10 cellular contexts compared by ENCODE assay signal in genomic region chr6:107075951-107076381, GRCh38. TPM values are rescaled to one million over a fixed set of nuclear protein-coding genes. Genes with fewer than 3 reads are reported as not detected.
DNase-seq lines count a peak whose midpoint lies in the region; ATAC-seq and TF ChIP-seq lines count a peak whose summit lies in the region.
"Had no signal": no experiment of that assay in that cellular context is flagged by ENCODE, and none has a peak within 500 bp of the region (broad histone marks: within the 10 kb centered on the region; RNA-seq: fewer than 3 reads in every experiment).

No MANE protein-coding gene starts in this region.

- H3K27me3 ChIP-seq in fibroblast of lung (ENCODE audit: control insufficient read depth, insufficient read depth, low read length) (no peaks in the 10 kb centered on the region), psoas muscle (ENCODE audit: insufficient read depth in 3 of 3, low read length in 2 of 3) (no peaks in the 10 kb centered on the region)

- no peaks in the 10 kb centered on the region for H3K27me3 Mint-ChIP-seq in T-helper 17 cell

- H3K36me3 Mint-ChIP-seq in T-helper 17 cell (ENCODE audit: low read depth): no peaks in the 10 kb centered on the region

- intact Hi-C loops in psoas muscle (cut with DNase I): loop anchor here in 1 of 2 donors (5.0 kb wide), 1 partner anchor 36 kb away; no protein-coding TSS in a partner anchor

- H3K36me3 ChIP-seq in fibroblast of lung (ENCODE audit: control insufficient read depth, insufficient read depth, low read length): no peaks in the 10 kb centered on the region
- no peaks in the 10 kb centered on the region for H3K36me3 ChIP-seq in psoas muscle (ENCODE audit: insufficient read depth in 1 of 2, low read depth in 1 of 2)

- peak overlapping the region; percentile 23 for H3K4me2 ChIP-seq in fibroblast of lung (ENCODE audit: extremely low read depth, insufficient read depth, low read length)

- DNase-seq in GM12865 (ENCODE audit: low read depth): peak; percentile 18
- peak; percentile 87 for DNase-seq in NCI-H446 treated with DMSO at 0.1 percent for 48 hours (lab: John Stamatoyannopoulos, UW)
- peak; percentile 37 to 46 for DNase-seq in fibroblast of lung (ENCODE audit: low read depth in 2 of 2)
- no peak for DNase-seq in psoas muscle
- no peak for DNase-seq in T-helper 17 cell
- DNase-seq in DMS114 treated with DMSO at 0.1 percent for 48 hours (lab: John Stamatoyannopoulos, UW; ENCODE audit: unreplicated experiment): no peak
- DNase-seq in stimulated activated naive CD4-positive, alpha-beta T cell treated with Interleukin-2 at 50 U/mL for 16 hours (lab: John Stamatoyannopoulos, UW): no peak
- DNase-seq: activated CD8-positive, alpha-beta memory T cell treated with anti-CD3 and anti-CD28 coated beads, Interleukin-2, amount 50 U/mL, for 48 hours had no signal

- no peak overlapping the region for H3K9ac ChIP-seq in fibroblast of lung (ENCODE audit: insufficient read depth, low read length)

- TF ChIP-seq CTCF in GM12865 (IDR thresholded peaks at IDR 0.05; ENCODE audit: insufficient read depth, low read depth, low read length, missing control alignments) (no peak), fibroblast of lung (conservative IDR thresholded peaks at IDR 0.05 in 1 of 2, IDR thresholded peaks at IDR 0.05 in 1 of 2; ENCODE audit: low read depth in 1 of 2, low read length in 2 of 2) (peak; percentile 17 to 38), psoas muscle (IDR thresholded peaks at IDR 0.05) (no peak)

- H4K20me1 ChIP-seq in fibroblast of lung (ENCODE audit: control insufficient read depth, extremely low read depth, insufficient read depth, low read length): no peaks in the 10 kb centered on the region

- H2AFZ ChIP-seq in fibroblast of lung (ENCODE audit: low read length): peak overlapping the region; percentile 30

- H3K4me3 ChIP-seq in GM12865 (ENCODE audit: low read depth, low read length) (no peak overlapping the region), fibroblast of lung (replicated peaks in 1 of 4; ENCODE audit: control extremely low read depth in 1 of 4, insufficient read depth in 1 of 4, low read depth in 3 of 4, low read length in 4 of 4) (peak overlapping the region in 1 of 4 experiments; percentile 20), psoas muscle (peak overlapping the region; percentile 22)

- no peak overlapping the region for H3K4me3 Mint-ChIP-seq in T-helper 17 cell

- H3K27ac ChIP-seq in fibroblast of lung (ENCODE audit: insufficient read depth, low read length) (no peak overlapping the region), psoas muscle (no peak overlapping the region)

- no peaks in the 10 kb centered on the region for H3K4me1 Mint-ChIP-seq in T-helper 17 cell

- no peak overlapping the region for H3K27ac Mint-ChIP-seq in T-helper 17 cell

- no peaks in the 10 kb centered on the region for H3K4me1 ChIP-seq in fibroblast of lung (ENCODE audit: control insufficient read depth, extremely low read depth, insufficient read depth, low read length)
- H3K4me1 ChIP-seq in psoas muscle: no peaks in the 10 kb centered on the region

- H3K79me2 ChIP-seq in fibroblast of lung (ENCODE audit: control insufficient read depth, insufficient read depth, low read length): no peaks in the 10 kb centered on the region

- ATAC-seq in psoas muscle: peak; percentile 47 to 66 (median 59)
- ATAC-seq in HG02970 (IDR thresholded peaks at IDR 0.05; ENCODE audit: low FRiP score, unreplicated experiment): no peak
- ATAC-seq in T-helper 17 cell: no peak
- ATAC-seq: Panc1 had no signal

- H3K9me3 ChIP-seq in fibroblast of lung (ENCODE audit: control insufficient read depth, insufficient read depth, low read depth, low read length) (no peaks in the 10 kb centered on the region), psoas muscle (no peaks in the 10 kb centered on the region), T-helper 17 cell (ENCODE audit: control insufficient read depth, low read length, poor library complexity, severe bottlenecking) (no peaks in the 10 kb centered on the region)

- 21% methylated on average over 6 of the region's 6 CpGs for WGBS in psoas muscle, 3 donors

RNA-seq across cellular contexts. Expression of gene BEND3, which starts 39.3 kb away (rescaled TPM):
- total RNA-seq in fibroblast of lung (0.83 and 1.0 TPM in 2 replicates), psoas muscle (1 to 10 TPM; 1.6 to 3.8 (median 1.7) TPM), T-helper 17 cell (1 to 10 TPM; 1.4 to 1.7 TPM)
- polyA plus RNA-seq in fibroblast of lung (1.7 and 2.1 TPM in 2 replicates), psoas muscle (1 to 10 TPM in 2 of 3 donors, under 1 TPM in 1; 0.52 to 2.0 (median 1.0) TPM)
- polyA plus RNA-seq in fibroblast of lung (2012): 1.5 and 1.6 TPM in 2 replicates
- 3.9 and 5.2 TPM in 2 replicates for polyA minus RNA-seq in fibroblast of lung (ENCODE audit: low replicate concordance)

RNA-seq across cellular contexts. Expression of gene MTRES1, which starts 48.0 kb away (rescaled TPM):
- total RNA-seq in fibroblast of lung (15.4 and 16.4 TPM in 2 replicates), psoas muscle (10 to 100 TPM; 19.0 to 28.3 (median 26.2) TPM), T-helper 17 cell (10 to 100 TPM in 1 of 2 donors, 1 to 10 TPM in 1; 9.7 to 10.2 TPM)
- polyA plus RNA-seq in fibroblast of lung (16.5 and 16.8 TPM in 2 replicates), psoas muscle (10 to 100 TPM; 42.0 to 64.4 (median 42.0) TPM)
- polyA plus RNA-seq in fibroblast of lung (2012): 21.5 and 22.9 TPM in 2 replicates
- 1.0 and 3.1 TPM in 2 replicates for polyA minus RNA-seq in fibroblast of lung (ENCODE audit: low replicate concordance)

Comparison
In these comparisons a context has a peak if more than half of its experiments do, and no peak if none do; other contexts are left out.
1. DNase-seq: peak in GM12865 (single experiment), NCI-H446 treated with DMSO at 0.1 percent for 48 hours (single experiment) and fibroblast of lung (2 of 2); none in psoas muscle (0 of 2), T-helper 17 cell (0 of 3), DMS114 treated with DMSO at 0.1 percent for 48 hours (single experiment) and stimulated activated naive CD4-positive, alpha-beta T cell treated with Interleukin-2 at 50 U/mL for 16 hours (single experiment).
2. CTCF ChIP-seq: peak in fibroblast of lung (2 of 2); none in GM12865 (single experiment) and psoas muscle (single experiment).
3. ATAC-seq: peak in psoas muscle (4 of 4); none in HG02970 (single experiment) and T-helper 17 cell (single experiment).